Comparison of ENCODE assay signal across 12 cellular contexts in the genomic region with DNA sequence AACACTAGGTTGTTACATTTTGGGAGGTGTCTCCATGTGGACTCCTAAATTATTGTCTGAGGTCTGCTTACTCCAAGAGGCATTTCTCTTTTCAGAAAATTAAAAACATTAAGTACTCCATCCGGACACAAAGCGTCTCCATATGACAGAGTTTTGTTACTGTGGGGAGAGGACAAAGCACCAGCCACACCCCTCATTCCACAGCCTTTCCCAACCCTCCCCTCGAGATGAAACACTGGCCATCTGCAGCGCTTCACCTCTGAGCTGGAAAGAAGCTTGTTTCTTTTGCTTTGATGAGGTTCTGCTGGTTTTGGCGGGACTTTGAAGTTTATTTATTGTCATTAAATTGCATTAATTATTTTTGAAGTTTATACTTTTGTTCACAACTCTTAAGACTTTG. TPM values are rescaled to one million over a fixed set of nuclear protein-coding genes. Genes with fewer than 3 reads are reported as not detected.
DNase-seq lines count a peak whose midpoint lies in the region; ATAC-seq lines count a peak whose summit lies in the region.
"Had no signal": no experiment of that assay in that cellular context is flagged by ENCODE, and none has a peak within 500 bp of the region (broad histone marks: within the 10 kb centered on the region; RNA-seq: fewer than 3 reads in every experiment).

No MANE protein-coding gene starts in this region.

- H3K4me1 ChIP-seq in neuronal stem cell (ENCODE audit: control insufficient read depth in 2 of 2, insufficient read depth in 1 of 2, low read depth in 1 of 2, low read length in 2 of 2) (peaks cover 17 to 24% of the 10 kb centered on the region in 2 donors), mesenchymal stem cell (ENCODE audit: control insufficient read depth, insufficient read depth, low read depth, low read length) (peaks cover 4% of the 10 kb centered on the region)
- H3K4me1 ChIP-seq: Peyer's patch had no signal

- no peak for ATAC-seq in left lobe of liver
- ATAC-seq: GM12878 had no signal

- H3K9ac ChIP-seq in neuronal stem cell (ENCODE audit: low read depth, low read length, poor library complexity), result no peak overlapping the region
- no peak overlapping the region for H3K9ac ChIP-seq in mesenchymal stem cell (ENCODE audit: low read length)

- H3K23ac ChIP-seq in neuronal stem cell (ENCODE audit: low read depth, low read length, poor library complexity) (no peak overlapping the region), mesenchymal stem cell (ENCODE audit: low read length in 2 of 2) (no peak overlapping the region)

- no peak overlapping the region for H4K8ac ChIP-seq in neuronal stem cell (ENCODE audit: low read depth, low read length)
- no peak overlapping the region for H4K8ac ChIP-seq in mesenchymal stem cell (ENCODE audit: low read length)

- H2AFZ ChIP-seq in neuronal stem cell (ENCODE audit: low read length), result peak overlapping the region; percentile 76
- H2AFZ ChIP-seq in mesenchymal stem cell (ENCODE audit: low read depth, low read length), result no peak overlapping the region

- no CpG with 5 or more reads among the region's 5 CpGs for WGBS in neuronal stem cell (ENCODE audit: extremely low coverage in 2 of 2, insufficient read length in 2 of 2, insufficient replicate concordance in 1 of 2), 2 donors
- WGBS in mesenchymal stem cell, result 65% methylated on average over 2 of the region's 5 CpGs

- H4K91ac ChIP-seq in neuronal stem cell (ENCODE audit: low read depth, low read length, poor library complexity) (no peak overlapping the region), mesenchymal stem cell (ENCODE audit: low read length) (no peak overlapping the region)

- H3K9me3 ChIP-seq in neuronal stem cell (replicated peaks in 1 of 2; ENCODE audit: control insufficient read depth in 2 of 2, insufficient read depth in 1 of 2, low read depth in 1 of 2, low read length in 2 of 2) (peaks cover 4 to 15% of the 10 kb centered on the region in 2 donors), mesenchymal stem cell (ENCODE audit: control insufficient read depth, low read length) (peaks cover 4% of the 10 kb centered on the region)
- H3K9me3 ChIP-seq: BE2C, Peyer's patch had no signal

- H2BK12ac ChIP-seq in neuronal stem cell (ENCODE audit: low read length) (no peak overlapping the region), mesenchymal stem cell (ENCODE audit: low read length in 2 of 2) (no peak overlapping the region)

- H2AK5ac ChIP-seq in neuronal stem cell (ENCODE audit: low read depth, low read length), result no peak overlapping the region
- H2AK5ac ChIP-seq in mesenchymal stem cell (ENCODE audit: low read length, severe bottlenecking), result no peak overlapping the region

- H3K14ac ChIP-seq in neuronal stem cell (ENCODE audit: low read length) (no peak overlapping the region), mesenchymal stem cell (ENCODE audit: low read length in 2 of 2) (no peak overlapping the region)

- H2BK15ac ChIP-seq in neuronal stem cell (ENCODE audit: low read length) (no peak overlapping the region), mesenchymal stem cell (ENCODE audit: low read depth, poor library complexity, severe bottlenecking) (no peak overlapping the region)

- H3K36me3 ChIP-seq in neuronal stem cell (replicated peaks in 1 of 2; ENCODE audit: control insufficient read depth in 2 of 2, insufficient read depth in 2 of 2, low read length in 2 of 2), result no peaks in the 10 kb centered on the region
- no peaks in the 10 kb centered on the region for H3K36me3 ChIP-seq in mesenchymal stem cell (ENCODE audit: control insufficient read depth in 1 of 2, insufficient read depth in 2 of 2, low read depth in 1 of 2, low read length in 2 of 2)
- H3K36me3 ChIP-seq: BE2C, Peyer's patch had no signal

- H3K18ac ChIP-seq in neuronal stem cell (ENCODE audit: low read length), result no peak overlapping the region
- H3K18ac ChIP-seq in mesenchymal stem cell (ENCODE audit: low read depth in 1 of 2, low read length in 2 of 2), result no peak overlapping the region

- H2BK120ac ChIP-seq in neuronal stem cell (ENCODE audit: low read depth, low read length), result no peak overlapping the region
- no peak overlapping the region for H2BK120ac ChIP-seq in mesenchymal stem cell (ENCODE audit: low read depth, low read length)

- DNase-seq in AG20443 (ENCODE audit: low spot score) (peak; percentile 82), M059J (ENCODE audit: low read depth) (peak; percentile 47), dermis blood vessel endothelial cell (peak; percentile 21), neuronal stem cell (ENCODE audit: low spot score) (no peak), left lobe of liver (ENCODE audit: low spot score) (no peak), mesenchymal stem cell (no peak), midbrain (lab: John Stamatoyannopoulos, UW) (no peak)
- DNase-seq in stimulated activated CD4-positive, alpha-beta T cell treated with anti-CD3 and anti-CD28 coated beads, Interleukin-12 subunit alpha, Interleukin-12 subunit beta, amount 100 ng/mL, for 4 hours, result no peak
- DNase-seq: Peyer's patch, trophoblast cell had no signal

- no peak overlapping the region for H3K4ac ChIP-seq in neuronal stem cell (ENCODE audit: low read length)
- H3K4ac ChIP-seq in mesenchymal stem cell (ENCODE audit: low read depth in 1 of 2, low read length in 2 of 2), result no peak overlapping the region

- peaks cover 0 to 3% (median 0%) of the 10 kb centered on the region in 3 experiments for H3K27me3 ChIP-seq in neuronal stem cell (ENCODE audit: control insufficient read depth in 3 of 3, insufficient read depth in 3 of 3, low read depth in 1 of 3, low read length in 3 of 3)
- peaks cover 25 to 67% of the 10 kb centered on the region in 2 experiments for H3K27me3 ChIP-seq in mesenchymal stem cell (ENCODE audit: control insufficient read depth in 1 of 2, insufficient read depth in 1 of 2, low read length in 2 of 2)
- H3K27me3 ChIP-seq: Peyer's patch had no signal

- H3K4me2 ChIP-seq in neuronal stem cell (ENCODE audit: insufficient read depth, low read length, poor library complexity, severe bottlenecking) (no peak overlapping the region), mesenchymal stem cell (ENCODE audit: low read length, poor library complexity, severe bottlenecking) (no peak overlapping the region)

- H3K79me1 ChIP-seq in neuronal stem cell (ENCODE audit: low read depth, low read length), result peaks cover 3% of the 10 kb centered on the region
- H3K79me1 ChIP-seq in mesenchymal stem cell (replicated peaks; ENCODE audit: low read length, poor library complexity, severe bottlenecking), result no peaks in the 10 kb centered on the region

- H3K27ac ChIP-seq in neuronal stem cell (replicated peaks; ENCODE audit: low read length), result no peak overlapping the region
- no peak overlapping the region for H3K27ac ChIP-seq in mesenchymal stem cell (ENCODE audit: low read length, poor library complexity, severe bottlenecking)

- H3K4me3 ChIP-seq in neuronal stem cell (ENCODE audit: low read length in 2 of 2), result no peak overlapping the region
- no peak overlapping the region for H3K4me3 ChIP-seq in mesenchymal stem cell (ENCODE audit: insufficient read depth in 1 of 2, low read depth in 1 of 2, low read length in 2 of 2)
- H3K4me3 ChIP-seq: GM12878, Peyer's patch had no signal

- no peak overlapping the region for H2BK5ac ChIP-seq in neuronal stem cell (ENCODE audit: low read length)
- H2BK5ac ChIP-seq in mesenchymal stem cell (ENCODE audit: low read depth, low read length, poor library complexity, severe bottlenecking), result no peak overlapping the region

RNA-seq across cellular contexts. Expression of a gene that starts 27.7 kb away (rescaled TPM):
- 0.17 and 0.32 TPM in 2 replicates for total RNA-seq in M059J (2014; rRNA removed; shearing (Covaris generic))
- 0.17 and 0.56 TPM in 2 replicates for total RNA-seq in dermis blood vessel endothelial cell
- polyA plus RNA-seq in neuronal stem cell (2013, experiment 1 of 2), result 11.1 TPM
- polyA plus RNA-seq in neuronal stem cell (2013, experiment 2 of 2), result 11.1 TPM
- 1.6 TPM for total RNA-seq in left lobe of liver
- polyA plus RNA-seq in mesenchymal stem cell (2013, experiment 1 of 2), result 6.5 TPM
- polyA plus RNA-seq in mesenchymal stem cell (2013, experiment 2 of 2), result 6.2 TPM

Comparison
In these comparisons a context has a peak if more than half of its experiments do, and no peak if none do; other contexts are left out.
1. DNase-seq: peak in AG20443 (single experiment), M059J (single experiment) and dermis blood vessel endothelial cell (single experiment); none in neuronal stem cell (single experiment), left lobe of liver (single experiment), mesenchymal stem cell (single experiment), midbrain (single experiment) and stimulated activated CD4-positive, alpha-beta T cell treated with anti-CD3 and anti-CD28 coated beads, Interleukin-12 subunit alpha, Interleukin-12 subunit beta, amount 100 ng/mL, for 4 hours (single experiment).